In the genomic region with DNA sequence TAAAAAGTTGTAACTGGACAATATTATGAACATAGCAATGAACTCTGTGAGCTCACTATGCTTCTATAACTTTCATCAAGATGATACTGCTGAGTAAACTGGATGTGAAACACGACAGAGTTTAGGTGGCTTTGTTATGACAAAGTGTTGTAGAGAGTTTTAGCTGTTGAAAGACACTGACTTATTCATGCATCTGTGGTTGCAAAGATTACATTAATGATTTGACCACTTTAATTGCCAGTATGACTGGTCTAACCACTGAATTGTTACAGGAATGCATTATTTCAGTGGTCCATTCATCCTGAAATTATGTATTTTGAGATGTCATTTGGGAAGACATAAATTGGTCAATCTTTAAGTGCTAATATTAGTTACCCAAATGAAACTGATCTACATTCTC, we compare ENCODE assay signal across 18 cellular contexts.
A peak's percentile ranks its signal among the peaks of the same experiment; 100 is the strongest.
DNase-seq lines count a peak whose midpoint lies in the region; ATAC-seq and TF ChIP-seq lines count a peak whose summit lies in the region.
"Had no signal": no experiment of that assay in that cellular context is flagged by ENCODE, and none has a peak within 500 bp of the region (broad histone marks: within the 10 kb centered on the region; RNA-seq: fewer than 3 reads in every experiment).

No MANE protein-coding gene starts in this region.

- peaks cover 13% of the 10 kb centered on the region for H3K27me3 Mint-ChIP-seq in activated T-helper 17 cell treated with anti-CD3 and anti-CD28 coated beads, Interleukin-2, amount 50 U/mL, for 72 hours
- H3K27me3 Mint-ChIP-seq in activated CD8-positive, alpha-beta T cell treated with anti-CD3 and anti-CD28 coated beads for 36 hours = no peaks in the 10 kb centered on the region

- H3K9me3 Mint-ChIP-seq in activated T-helper 17 cell treated with anti-CD3 and anti-CD28 coated beads, Interleukin-2, amount 50 U/mL, for 72 hours = no peaks in the 10 kb centered on the region
- H3K9me3 Mint-ChIP-seq in activated CD8-positive, alpha-beta T cell treated with anti-CD3 and anti-CD28 coated beads for 36 hours = no peaks in the 10 kb centered on the region
- H3K9me3 Mint-ChIP-seq: T-helper 1 cell treated with Interleukin-12 subunit alpha and Interleukin-12 subunit beta and Interleukin-4 antibody, amounts not matched to agents 30 μg/mL and 1 μg/mL, for 36 hours had no signal

- peak; percentile 1 for DNase-seq in AG10803 (ENCODE audit: low read depth)
- no peak for DNase-seq in activated CD8-positive, alpha-beta T cell treated with anti-CD3 and anti-CD28 coated beads for 36 hours
- no peak for DNase-seq in stimulated activated CD4-positive, alpha-beta T cell treated with anti-CD3 and anti-CD28 coated beads, Interleukin-2, amount 100 ng/mL, for 48 hours
- DNase-seq: 8988T, Karpas-422, NCI-H1417, NCI-H1694 treated with DMSO at 0.1 percent for 48 hours, NCI-H2081 treated with DMSO at 0.1 percent for 48 hours, NCI-H524 treated with DMSO at 0.1 percent for 48 hours, OCI-M1 had no signal

- POLR2A ChIA-PET in activated CD8-positive, alpha-beta T cell treated with anti-CD3 and anti-CD28 coated beads for 36 hours (lab: Charles Lee) = no interaction called here

- H3K27ac Mint-ChIP-seq in activated T-helper 17 cell treated with anti-CD3 and anti-CD28 coated beads, Interleukin-2, amount 50 U/mL, for 72 hours = no peak overlapping the region
- H3K27ac Mint-ChIP-seq in activated CD8-positive, alpha-beta T cell treated with anti-CD3 and anti-CD28 coated beads for 36 hours = no peak overlapping the region
- H3K27ac Mint-ChIP-seq: CD14-positive monocyte; T-helper 1 cell treated with Interleukin-12 subunit alpha and Interleukin-12 subunit beta and Interleukin-4 antibody, amounts not matched to agents 30 μg/mL and 1 μg/mL, for 36 hours had no signal

- H3K4me1 Mint-ChIP-seq in activated T-helper 17 cell treated with anti-CD3 and anti-CD28 coated beads, Interleukin-2, amount 50 U/mL, for 72 hours = no peaks in the 10 kb centered on the region
- no peaks in the 10 kb centered on the region for H3K4me1 Mint-ChIP-seq in activated CD8-positive, alpha-beta T cell treated with anti-CD3 and anti-CD28 coated beads for 36 hours (ENCODE audit: low read depth)
- H3K4me1 Mint-ChIP-seq: CD14-positive monocyte had no signal

- CTCF ChIA-PET in activated CD8-positive, alpha-beta T cell treated with anti-CD3 and anti-CD28 coated beads for 36 hours (lab: Charles Lee) = no interaction called here

- no peak overlapping the region for H3K4me3 ChIP-seq in AG10803 (ENCODE audit: low read length)

- no peak overlapping the region for H3K4me3 Mint-ChIP-seq in activated T-helper 17 cell treated with anti-CD3 and anti-CD28 coated beads, Interleukin-2, amount 50 U/mL, for 72 hours
- no peak overlapping the region for H3K4me3 Mint-ChIP-seq in activated CD8-positive, alpha-beta T cell treated with anti-CD3 and anti-CD28 coated beads for 36 hours
- H3K4me3 Mint-ChIP-seq: CD14-positive monocyte; T-helper 1 cell treated with Interleukin-12 subunit alpha and Interleukin-12 subunit beta and Interleukin-4 antibody, amounts not matched to agents 30 μg/mL and 1 μg/mL, for 36 hours had no signal

- ATAC-seq in GM18861 (IDR thresholded peaks at IDR 0.05; ENCODE audit: unreplicated experiment) (peak; percentile 54), HG02610 (IDR thresholded peaks at IDR 0.05; ENCODE audit: unreplicated experiment) (peak; percentile 79), GM18517 (IDR thresholded peaks at IDR 0.05; ENCODE audit: unreplicated experiment) (no peak), HG02571 (IDR thresholded peaks at IDR 0.05; ENCODE audit: unreplicated experiment) (no peak)
- peak; percentile 19 for ATAC-seq in activated T-helper 17 cell treated with anti-CD3 and anti-CD28 coated beads, Interleukin-2, amount 50 U/mL, for 72 hours (replicated peaks)
- no peak for ATAC-seq in activated CD8-positive, alpha-beta T cell treated with anti-CD3 and anti-CD28 coated beads for 36 hours
- ATAC-seq: Right ventricle myocardium inferior had no signal

- intact Hi-C loops in activated CD8-positive, alpha-beta T cell treated with anti-CD3 and anti-CD28 coated beads for 36 hours (cut with micrococcal nuclease) = no loop called here

- H3K36me3 Mint-ChIP-seq in activated T-helper 17 cell treated with anti-CD3 and anti-CD28 coated beads, Interleukin-2, amount 50 U/mL, for 72 hours (ENCODE audit: low read depth) = no peaks in the 10 kb centered on the region
- no peaks in the 10 kb centered on the region for H3K36me3 Mint-ChIP-seq in activated CD8-positive, alpha-beta T cell treated with anti-CD3 and anti-CD28 coated beads for 36 hours (ENCODE audit: low read depth)
- H3K36me3 Mint-ChIP-seq: CD14-positive monocyte had no signal

- TF ChIP-seq CTCF in AG10803 (conservative IDR thresholded peaks at IDR 0.05; ENCODE audit: low read length) = no peak
- no peak for TF ChIP-seq CTCF in activated CD8-positive, alpha-beta T cell treated with anti-CD3 and anti-CD28 coated beads for 36 hours (IDR thresholded peaks at IDR 0.05)

Comparison
In these comparisons a context has a peak if more than half of its experiments do, and no peak if none do; other contexts are left out.
1. ATAC-seq: peak in GM18861 (single experiment), HG02610 (single experiment) and activated T-helper 17 cell treated with anti-CD3 and anti-CD28 coated beads, Interleukin-2, amount 50 U/mL, for 72 hours (single experiment); none in GM18517 (single experiment), activated CD8-positive, alpha-beta T cell treated with anti-CD3 and anti-CD28 coated beads for 36 hours (single experiment) and HG02571 (single experiment).